ENCODE assay signal across 11 cellular contexts in genomic region chr17:61490540-61490975, GRCh38. TPM values are rescaled to one million over a fixed set of nuclear protein-coding genes. Genes with fewer than 3 reads are reported as not detected.
DNase-seq lines count a peak whose midpoint lies in the region; ATAC-seq, FAIRE-seq and TF ChIP-seq lines count a peak whose summit lies in the region.
"Had no signal": no experiment of that assay in that cellular context is flagged by ENCODE, and none has a peak within 500 bp of the region (broad histone marks: within the 10 kb centered on the region; RNA-seq: fewer than 3 reads in every experiment).

No MANE protein-coding gene starts in this region.

- in situ Hi-C loops in HAP-1 (cut with MboI; ENCODE audit: low sequenced_read_pairs): no loop called here

- H3K36me3 ChIP-seq in HAP-1 (replicated peaks) (no peaks in the 10 kb centered on the region), heart right ventricle (no peaks in the 10 kb centered on the region)

- TF ChIP-seq POLR2A in H54 (IDR thresholded peaks at IDR 0.05; ENCODE audit: low read depth, low read length): no peak

- H3K9me3 ChIP-seq in HAP-1 (no peaks in the 10 kb centered on the region), heart right ventricle (no peaks in the 10 kb centered on the region)

- WGBS in heart right ventricle, 2 donors: 78 to 79% methylated on average over 5 of the region's 5 CpGs

- H3K4me3 ChIP-seq in fibroblast of the aortic adventitia (ENCODE audit: low read depth, low read length) (no peak overlapping the region), HAP-1 (no peak overlapping the region), heart right ventricle (no peak overlapping the region)

- peaks cover 1% of the 10 kb centered on the region for H3K4me1 ChIP-seq in HAP-1
- no peaks in the 10 kb centered on the region for H3K4me1 ChIP-seq in heart right ventricle

- intact Hi-C loops in heart right ventricle (cut with DNase I): no loop called here

- no peak for TF ChIP-seq CTCF in fibroblast of the aortic adventitia (IDR thresholded peaks at IDR 0.05; ENCODE audit: insufficient read depth, low read length)
- no peak for TF ChIP-seq CTCF in heart right ventricle (IDR thresholded peaks at IDR 0.05)

- DNase-seq in H54 (ENCODE audit: insufficient read length, low spot score) (peak; percentile 77), RPMI7951 (ENCODE audit: low read depth) (peak; percentile 60), fibroblast of the aortic adventitia (ENCODE audit: low read depth) (peak; percentile 71), renal cortical epithelial cell (ENCODE audit: low read depth) (peak; percentile 8), HAP-1 (ENCODE audit: low spot score in 2 of 2) (no peak), heart right ventricle (no peak)
- DNase-seq: amygdala; effector memory CD4-positive, alpha-beta T cell; NCI-H1930 had no signal

- ATAC-seq in GM18520 (IDR thresholded peaks at IDR 0.05; ENCODE audit: unreplicated experiment) (no peak), HG03378 (IDR thresholded peaks at IDR 0.05; ENCODE audit: unreplicated experiment) (no peak), heart right ventricle (no peak)

- no peak overlapping the region for H3K27ac ChIP-seq in heart right ventricle

- no peak for FAIRE-seq in H54 (lab: Jason Lieb, UNC)

- H3K27me3 ChIP-seq in HAP-1 (ENCODE audit: low read depth): no peaks in the 10 kb centered on the region
- peaks cover 0 to 18% (median 6%) of the 10 kb centered on the region in 7 donors for H3K27me3 ChIP-seq in heart right ventricle

RNA-seq across cellular contexts. Expression of gene TBX4, which starts 38.3 kb away (rescaled TPM):
- not detected in 2 replicates for total RNA-seq in RPMI7951 (2014; rRNA removed; shearing (Covaris generic))
- 0.16 TPM in 1 of 2 replicates, not detected in the other for total RNA-seq in fibroblast of the aortic adventitia (ENCODE audit: low replicate concordance)
- not detected in 2 replicates for total RNA-seq in renal cortical epithelial cell
- total RNA-seq in heart right ventricle: not detected
- under 1 TPM in 1 of 2 donors, not detected in 1; 0.03 TPM for polyA plus RNA-seq in heart right ventricle

Comparison
In these comparisons a context has a peak if more than half of its experiments do, and no peak if none do; other contexts are left out.
1. DNase-seq: peak in H54 (single experiment), RPMI7951 (single experiment), fibroblast of the aortic adventitia (single experiment) and renal cortical epithelial cell (single experiment); none in HAP-1 (0 of 2) and heart right ventricle (0 of 2).